8 cellular contexts compared by ENCODE assay signal in the genomic region with DNA sequence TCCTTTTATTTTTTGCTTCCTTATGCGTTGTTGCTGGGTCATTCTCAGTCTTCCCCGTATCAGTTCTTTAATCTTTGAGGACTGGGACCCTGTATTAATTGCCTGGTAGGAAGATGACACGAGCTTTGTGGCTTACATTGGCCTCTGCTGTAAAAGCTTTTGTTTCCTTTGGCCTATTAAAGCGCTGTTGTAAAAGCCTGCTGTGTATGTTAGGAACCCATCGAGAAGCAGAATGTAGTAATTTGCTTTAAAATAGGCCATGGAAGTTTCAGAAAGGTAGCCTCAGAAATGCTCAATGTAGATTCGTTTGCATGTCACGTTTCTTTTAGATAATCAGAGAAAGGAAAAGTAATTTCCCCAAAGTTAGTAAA.
DNase-seq lines count a peak whose midpoint lies in the region; ATAC-seq and TF ChIP-seq lines count a peak whose summit lies in the region.

No MANE protein-coding gene starts in this region.

- no peaks in the 10 kb centered on the region for H3K27me3 ChIP-seq in H9 (ENCODE audit: insufficient read depth, low read length)
- H3K27me3 ChIP-seq in gastroesophageal sphincter, result no peaks in the 10 kb centered on the region
- no peaks in the 10 kb centered on the region for H3K27me3 ChIP-seq in gastrocnemius medialis

- H3K36me3 ChIP-seq in gastroesophageal sphincter (no peaks in the 10 kb centered on the region), gastrocnemius medialis (no peaks in the 10 kb centered on the region)

- peak overlapping the region; percentile 88 for H3K9ac ChIP-seq in H9 (ENCODE audit: extremely low read depth, insufficient read length, low read length)

- H4K5ac ChIP-seq in H9 (ENCODE audit: insufficient read length, low read depth, low read length), result no peak overlapping the region

- TF ChIP-seq POLR2A in gastroesophageal sphincter (IDR thresholded peaks at IDR 0.05) (no peak), gastrocnemius medialis (IDR thresholded peaks at IDR 0.05) (no peak)

- H3K4me3 ChIP-seq in gastroesophageal sphincter, result peak overlapping the region; percentile 54 to 93
- H3K4me3 ChIP-seq in gastrocnemius medialis, result peak overlapping the region; percentile 50 to 80 (median 70)

- H2AFZ ChIP-seq in H9 (ENCODE audit: low read length), result peak overlapping the region; percentile 81

- H3K4me3 Mint-ChIP-seq in Calu3 (ENCODE audit: low read depth, unreplicated experiment) (peak overlapping the region; percentile 67), H9 (peak overlapping the region; percentile 80 to 90), T-cell (peak overlapping the region; percentile 84 to 96 (median 93))

- BruUV-seq in Calu3 (replicated peaks; lab: Mats Ljungman, UMichigan), result TSS peak; percentile 91

- H3K56ac ChIP-seq in H9 (ENCODE audit: insufficient read length, low read depth, low read length), result no peak overlapping the region

- peak overlapping the region; percentile 98 for H3K27ac ChIP-seq in H9 (ENCODE audit: insufficient read length, low read depth, low read length)
- peak overlapping the region; percentile 91 to 100 (median 94) for H3K27ac ChIP-seq in gastroesophageal sphincter
- peak overlapping the region; percentile 85 to 99 (median 96) for H3K27ac ChIP-seq in gastrocnemius medialis

- no peak for TF ChIP-seq CTCF in Calu3 (IDR thresholded peaks at IDR 0.05; ENCODE audit: unreplicated experiment)
- TF ChIP-seq CTCF in H9 (conservative IDR thresholded peaks at IDR 0.05), result no peak
- TF ChIP-seq CTCF in gastroesophageal sphincter (IDR thresholded peaks at IDR 0.05), result no peak
- no peak for TF ChIP-seq CTCF in gastrocnemius medialis (IDR thresholded peaks at IDR 0.05 in 4 of 5, conservative IDR thresholded peaks at IDR 0.05 in 1 of 5)

- no peaks in the 10 kb centered on the region for H3K27me3 Mint-ChIP-seq in Calu3 (ENCODE audit: unreplicated experiment)
- no peaks in the 10 kb centered on the region for H3K27me3 Mint-ChIP-seq in H9 (ENCODE audit: low read depth)
- H3K27me3 Mint-ChIP-seq in T-cell, result no peaks in the 10 kb centered on the region

- in situ Hi-C loops in gastrocnemius medialis (cut with MboI; ENCODE audit: low sequenced_read_pairs in 4 of 4), result loop anchor here in 3 of 4 donors (10.0 to 25.0 kb wide), 3 partner anchors 182 to 956 kb away; a partner anchor contains a TSS

- POLR2A ChIA-PET in T-cell (lab: Charles Lee), result interaction anchor here in 1 of 2 donors (0.6 to 1.2 kb wide), 7 partner anchors 273 to 1115 kb away, joined by 3 to 9 read pairs (median 4); a partner anchor contains a TSS

- H3K9me3 ChIP-seq in H9 (ENCODE audit: control insufficient read depth, low read depth, low read length), result no peaks in the 10 kb centered on the region
- no peaks in the 10 kb centered on the region for H3K9me3 ChIP-seq in gastroesophageal sphincter
- H3K9me3 ChIP-seq in gastrocnemius medialis, result no peaks in the 10 kb centered on the region

- H4K20me1 ChIP-seq in H9 (ENCODE audit: control insufficient read depth, insufficient read depth, insufficient read length), result no peaks in the 10 kb centered on the region

- no peak overlapping the region for H4K8ac ChIP-seq in H9 (replicated peaks; ENCODE audit: insufficient read length, low read depth, low read length)

- intact Hi-C loops in Calu3 (cut with micrococcal nuclease; ENCODE audit: unreplicated experiment), result loop anchor here (2.0 kb wide), 1 partner anchor 180 kb away; no protein-coding TSS in a partner anchor
- intact Hi-C loops in gastrocnemius medialis (cut with DNase I; ENCODE audit: low total_unique reads), result loop anchor here (1.0 to 10.0 kb wide), 9 partner anchors 100 to 1402 kb away; a partner anchor contains a TSS

- H3K4me1 ChIP-seq in H9 (ENCODE audit: insufficient read depth, low read length) (no peaks in the 10 kb centered on the region), gastroesophageal sphincter (peaks cover 13 to 48% (median 26%) of the 10 kb centered on the region in 3 donors), gastrocnemius medialis (peaks cover 27 to 30% of the 10 kb centered on the region in 2 donors)

- H3K14ac ChIP-seq in H9 (ENCODE audit: insufficient read depth, low read length), result peak overlapping the region; percentile 72; the same call in 1 of the 2 replicates

- H2BK15ac ChIP-seq in H9 (ENCODE audit: low read depth, low read length), result no peak overlapping the region

- CTCF ChIA-PET in Calu3 (lab: Charles Lee) (interaction anchor here (0.6 to 1.3 kb wide), 7 partner anchors 90 to 329 kb away, joined by 3 to 6 read pairs (median 4); a partner anchor contains a TSS), T-cell (lab: Charles Lee) (interaction anchor here in 1 of 2 donors (0.6 to 1.6 kb wide), 24 partner anchors 9 to 1633 kb away, joined by 3 to 13 read pairs (median 4); a partner anchor contains a TSS)

- H3K36me3 Mint-ChIP-seq in Calu3 (ENCODE audit: insufficient read depth, unreplicated experiment) (peaks cover 11% of the 10 kb centered on the region), H9 (ENCODE audit: insufficient read depth in 1 of 3, low read depth in 3 of 3) (no peaks in the 10 kb centered on the region), T-cell (no peaks in the 10 kb centered on the region)

- peaks cover 4% of the 10 kb centered on the region for H3K9me3 Mint-ChIP-seq in Calu3 (ENCODE audit: low read depth, unreplicated experiment)
- no peaks in the 10 kb centered on the region for H3K9me3 Mint-ChIP-seq in H9
- H3K9me3 Mint-ChIP-seq in T-cell, result peaks cover 0 to 13% (median 0%) of the 10 kb centered on the region in 3 donors

- peaks cover 11% of the 10 kb centered on the region for H3K4me1 Mint-ChIP-seq in Calu3 (ENCODE audit: low read depth, unreplicated experiment)
- peaks cover 37 to 40% of the 10 kb centered on the region in 2 experiments for H3K4me1 Mint-ChIP-seq in H9
- peaks cover 37 to 56% (median 44%) of the 10 kb centered on the region in 3 donors for H3K4me1 Mint-ChIP-seq in T-cell

- peak in 3 of 4 experiments; percentile 4 to 9 (median 6) for ATAC-seq in T-cell (replicated peaks in 1 of 4)
- ATAC-seq in gastroesophageal sphincter, result peak; percentile 5
- peak; percentile 8 to 21 for ATAC-seq in gastrocnemius medialis
- ATAC-seq in HG03571 (IDR thresholded peaks at IDR 0.05; ENCODE audit: unreplicated experiment), result no peak

- no peak overlapping the region for H2AK5ac ChIP-seq in H9 (ENCODE audit: insufficient read length, low read length)

- no peak for TF ChIP-seq EP300 in gastroesophageal sphincter (IDR thresholded peaks at IDR 0.05)

- H2BK120ac ChIP-seq in H9 (ENCODE audit: low read depth, low read length, poor library complexity, severe bottlenecking), result peak overlapping the region; percentile 97

- H3K18ac ChIP-seq in H9 (ENCODE audit: insufficient read length, low read depth, low read length), result peak overlapping the region; percentile 16

- H3T11ph ChIP-seq in H9 (ENCODE audit: low read length), result no peak overlapping the region

- H3K23me2 ChIP-seq in H9 (ENCODE audit: insufficient read length, low read depth, low read length, poor library complexity, severe bottlenecking), result peaks cover 3% of the 10 kb centered on the region

- H3K4me2 ChIP-seq in H9 (ENCODE audit: insufficient read depth, insufficient read length, low read length), result peak overlapping the region; percentile 75

- H3K23ac ChIP-seq in H9 (ENCODE audit: insufficient read length, low read depth, low read length), result no peak overlapping the region

- WGBS in H9 (ENCODE audit: extremely low coverage, insufficient read length, low lambda C conversion rate), result no CpG with 5 or more reads among the region's 7 CpGs
- WGBS in gastroesophageal sphincter (ENCODE audit: low coverage in 1 of 2), 2 donors, result 2 to 7% methylated on average over 7 of the region's 7 CpGs

- no peak overlapping the region for H2BK20ac ChIP-seq in H9 (ENCODE audit: low read depth, low read length, poor library complexity, severe bottlenecking)

- H3K4ac ChIP-seq in H9 (ENCODE audit: low read depth, low read length), result no peak overlapping the region

- no peak overlapping the region for H2BK5ac ChIP-seq in H9 (ENCODE audit: insufficient read length, low read length)

- no peaks in the 10 kb centered on the region for H3K79me2 ChIP-seq in H9 (ENCODE audit: insufficient read depth, low read length)

- no peak overlapping the region for H4K91ac ChIP-seq in H9 (ENCODE audit: insufficient read length, low read depth, low read length)

- no peak overlapping the region for H2BK12ac ChIP-seq in H9 (ENCODE audit: insufficient read length, low read depth, low read length)

- no peaks in the 10 kb centered on the region for H3K79me1 ChIP-seq in H9 (ENCODE audit: insufficient read depth, low read depth, low read length, poor library complexity, severe bottlenecking)

- H3K27ac Mint-ChIP-seq in Calu3 (ENCODE audit: unreplicated experiment) (peak overlapping the region; percentile 94), H9 (peak overlapping the region; percentile 99 to 100 (median 100)), T-cell (peak overlapping the region; percentile 100)

- DNase-seq in Calu3 (no peak), H9 (no peak), T-cell (no peak), gastrocnemius medialis (no peak), COLO829 (ENCODE audit: low spot score) (no peak), NOMO-1 treated with dmso at 0.1 percent for 144 hours (lab: John Stamatoyannopoulos, UW; ENCODE audit: unreplicated experiment) (no peak)
